ENCODE assay signal across 1 cellular context in genomic region chr2:174035981-174036742, GRCh38.
TF ChIP-seq lines count a peak whose summit lies in the region.

No MANE protein-coding gene starts in this region.

TF ChIP-seq in H1, 55 proteins besides CTCF, POLR2A, EP300 and RAD21 (continued from another document):
- TF ChIP-seq CHD7 (IDR thresholded peaks at IDR 0.05; ENCODE audit: insufficient replicate concordance, low read length) (no peak), EZH2 (IDR thresholded peaks at IDR 0.05; ENCODE audit: low read depth, low read length, severe bottlenecking) (no peak), SAP30 (IDR thresholded peaks at IDR 0.05; ENCODE audit: insufficient read depth, insufficient replicate concordance, low read length) (no peak), RBBP5 (IDR thresholded peaks at IDR 0.05; ENCODE audit: borderline replicate concordance, low read depth, low read length) (no peak), RXRA (IDR thresholded peaks at IDR 0.05; ENCODE audit: insufficient read depth, low read depth, low read length) (no peak)
